ENCODE assay signal across 25 cellular contexts in genomic region chrX:128992107-128992971, GRCh38.
DNase-seq lines count a peak whose midpoint lies in the region; ATAC-seq and TF ChIP-seq lines count a peak whose summit lies in the region.
"Had no signal": no experiment of that assay in that cellular context is flagged by ENCODE, and none has a peak within 500 bp of the region (broad histone marks: within the 10 kb centered on the region; RNA-seq: fewer than 3 reads in every experiment).

No MANE protein-coding gene starts in this region.

- H3K4me1 ChIP-seq in SK-N-SH (ENCODE audit: control insufficient read depth in 1 of 2, insufficient read depth in 2 of 2, low read depth in 1 of 2, low read length in 1 of 2) (no peaks in the 10 kb centered on the region), Panc1 (ENCODE audit: control insufficient read depth, insufficient read depth, low read length) (no peaks in the 10 kb centered on the region), neuronal stem cell (ENCODE audit: control insufficient read depth in 2 of 2, insufficient read depth in 1 of 2, low read depth in 1 of 2, low read length in 2 of 2) (no peaks in the 10 kb centered on the region)
- H3K4me1 ChIP-seq: right atrium auricular region, stomach, transverse colon had no signal

- POLR2A ChIA-PET in SK-N-SH (lab: Yijun Ruan, JAX): no interaction called here
- POLR2A ChIA-PET in Panc1 (lab: Charles Lee): no interaction called here

- intact Hi-C loops in Panc1 (cut with micrococcal nuclease; ENCODE audit: unreplicated experiment): no loop called here

- no peak for TF ChIP-seq RAD21 in SK-N-SH (IDR thresholded peaks at IDR 0.05; ENCODE audit: low read length)

- H3K9me3 ChIP-seq in SK-N-SH: no peaks in the 10 kb centered on the region
- no peaks in the 10 kb centered on the region for H3K9me3 ChIP-seq in Panc1 (ENCODE audit: control insufficient read depth, insufficient read depth, low read depth, low read length)
- no peaks in the 10 kb centered on the region for H3K9me3 ChIP-seq in neuronal stem cell (replicated peaks in 1 of 2; ENCODE audit: control insufficient read depth in 2 of 2, insufficient read depth in 1 of 2, low read depth in 1 of 2, low read length in 2 of 2)
- H3K9me3 ChIP-seq: ovary, transverse colon had no signal

- no peak overlapping the region for H3K18ac ChIP-seq in neuronal stem cell (ENCODE audit: low read length)

- no peak overlapping the region for H2BK5ac ChIP-seq in neuronal stem cell (ENCODE audit: low read length)

- no peaks in the 10 kb centered on the region for H3K79me1 ChIP-seq in neuronal stem cell (ENCODE audit: low read depth, low read length)

- no peak overlapping the region for H2BK120ac ChIP-seq in neuronal stem cell (ENCODE audit: low read depth, low read length)

- H3K27me3 ChIP-seq in SK-N-SH (ENCODE audit: insufficient read depth) (no peaks in the 10 kb centered on the region), Panc1 (ENCODE audit: control insufficient read depth, insufficient read depth, low read length) (no peaks in the 10 kb centered on the region), neuronal stem cell (ENCODE audit: control insufficient read depth in 3 of 3, insufficient read depth in 3 of 3, low read depth in 1 of 3, low read length in 3 of 3) (no peaks in the 10 kb centered on the region)
- H3K27me3 ChIP-seq: ovary, right atrium auricular region, stomach, transverse colon had no signal

- H3K4me2 ChIP-seq in SK-N-SH (no peak overlapping the region), neuronal stem cell (ENCODE audit: insufficient read depth, low read length, poor library complexity, severe bottlenecking) (no peak overlapping the region)

- no peak overlapping the region for H3K27ac ChIP-seq in SK-N-SH (ENCODE audit: low read depth in 2 of 2, low read length in 1 of 2)
- no peak overlapping the region for H3K27ac ChIP-seq in Panc1 (ENCODE audit: low read length)
- H3K27ac ChIP-seq in neuronal stem cell (replicated peaks; ENCODE audit: low read length): no peak overlapping the region
- H3K27ac ChIP-seq: ovary, right atrium auricular region, stomach, transverse colon had no signal

- ATAC-seq in SK-N-SH treated with all-trans-retinoic acid at 6 μM for 48 hours: no peak
- ATAC-seq in Panc1: no peak
- ATAC-seq in omental fat pad (ENCODE audit: low FRiP score): no peak
- ATAC-seq: activated CD4-positive, CD25-positive, alpha-beta regulatory T cell treated with anti-CD3 and anti-CD28 coated beads, Interleukin-2, amount 50 U/mL, for 24 hours; activated CD8-positive, alpha-beta T cell treated with anti-CD3 and anti-CD28 coated beads, Interleukin-2, amount 10 ng/mL, durations not matched to agents 7 days and 5 days had no signal

- H4K20me1 ChIP-seq in SK-N-SH (ENCODE audit: insufficient read depth): no peaks in the 10 kb centered on the region

- in situ Hi-C loops in Panc1 (cut with HindIII; ENCODE audit: low pct_unique_long_range_greater_than_20kb, low sequenced_read_pairs): no loop called here

- H3K9me2 ChIP-seq in SK-N-SH: no peaks in the 10 kb centered on the region

- no peak overlapping the region for H2BK15ac ChIP-seq in neuronal stem cell (ENCODE audit: low read length)

- DNase-seq in SK-N-SH (peak; percentile 9), HT1080 (ENCODE audit: low read depth) (peak; percentile 0), Panc1 (ENCODE audit: low read depth, low spot score) (no peak), neuronal stem cell (ENCODE audit: low spot score) (no peak), ureter (ENCODE audit: low spot score) (no peak), omental fat pad (ENCODE audit: low spot score) (no peak), SHP77 treated with DMSO at 0.1 percent for 48 hours (lab: John Stamatoyannopoulos, UW) (no peak)
- DNase-seq: activated CD8-positive, alpha-beta T cell treated with anti-CD3 and anti-CD28 coated beads, Interleukin-2, amount 10 ng/mL, durations not matched to agents 7 days and 5 days; activated naive CD4-positive, alpha-beta T cell treated with anti-CD3 and anti-CD28 coated beads, Interleukin-2, amount 50 U/mL, for 16 hours; anterior cingulate cortex; dermis blood vessel endothelial cell; KG1; mesenchymal stem cell; NCI-H1092 treated with DMSO at 0.1 percent for 48 hours; NCI-H2029; NCI-H2227 treated with DMSO at 0.1 percent for 48 hours; NCI-H82; ovary; stimulated activated CD4-positive, alpha-beta T cell treated with anti-CD3 and anti-CD28 coated beads, Interleukin-12 subunit alpha, Interleukin-12 subunit beta, amount 100 ng/mL, for 4 hours; stomach; T1000; transverse colon had no signal

- no peak overlapping the region for H2AFZ ChIP-seq in SK-N-SH (ENCODE audit: low read depth)
- H2AFZ ChIP-seq in neuronal stem cell (ENCODE audit: low read length): no peak overlapping the region

- H3K9ac ChIP-seq in SK-N-SH (no peak overlapping the region), neuronal stem cell (ENCODE audit: low read depth, low read length, poor library complexity) (no peak overlapping the region)

- no peak overlapping the region for H2AK5ac ChIP-seq in neuronal stem cell (ENCODE audit: low read depth, low read length)

- 7% methylated on average over 1 of the region's 4 CpGs for WGBS in SK-N-SH (ENCODE audit: low lambda C conversion rate)
- no CpG with 5 or more reads among the region's 4 CpGs for WGBS in neuronal stem cell (ENCODE audit: extremely low coverage in 2 of 2, insufficient read length in 2 of 2, insufficient replicate concordance in 1 of 2), 2 donors

- H4K91ac ChIP-seq in neuronal stem cell (ENCODE audit: low read depth, low read length, poor library complexity): no peak overlapping the region

- H4K8ac ChIP-seq in neuronal stem cell (ENCODE audit: low read depth, low read length): no peak overlapping the region

- TF ChIP-seq CTCF in SK-N-SH (IDR thresholded peaks at IDR 0.05) (no peak; the same call in 1 of the 2 replicates), Panc1 (IDR thresholded peaks at IDR 0.05) (peak; percentile 17), omental fat pad (IDR thresholded peaks at IDR 0.05) (no peak)

- H3K4ac ChIP-seq in neuronal stem cell (ENCODE audit: low read length): no peak overlapping the region

- CTCF ChIA-PET in SK-N-SH (lab: Yijun Ruan, JAX) (interaction anchor here (0.8 to 1.7 kb wide), 3 partner anchors 17 to 822 kb away, joined by 3 to 4 read pairs (median 3); no protein-coding TSS in a partner anchor), Panc1 (lab: Charles Lee) (no interaction called here)

- H3K14ac ChIP-seq in neuronal stem cell (ENCODE audit: low read length): peak overlapping the region; percentile 21

- no peaks in the 10 kb centered on the region for H3K79me2 ChIP-seq in SK-N-SH (ENCODE audit: insufficient read depth)

- no TSS peak for BruUV-seq in Panc1 (replicated peaks; lab: Mats Ljungman, UMichigan)

- H3K4me3 ChIP-seq in SK-N-SH (ENCODE audit: low read depth in 2 of 2, low read length in 1 of 2): no peak overlapping the region
- H3K4me3 ChIP-seq in Panc1 (ENCODE audit: low read depth in 2 of 2, low read length in 2 of 2): no peak overlapping the region
- no peak overlapping the region for H3K4me3 ChIP-seq in neuronal stem cell (ENCODE audit: low read length in 2 of 2)
- H3K4me3 ChIP-seq: ovary, right atrium auricular region, stomach, transverse colon had no signal

- H3F3A ChIP-seq in SK-N-SH (replicated peaks; ENCODE audit: insufficient read depth): no peaks in the 10 kb centered on the region

- no peak for TF ChIP-seq EP300 in SK-N-SH (IDR thresholded peaks at IDR 0.05; ENCODE audit: borderline replicate concordance in 1 of 2, low read depth in 1 of 2, low read length in 1 of 2)

- no peak overlapping the region for H2BK12ac ChIP-seq in neuronal stem cell (ENCODE audit: low read length)

- H3K23ac ChIP-seq in neuronal stem cell (ENCODE audit: low read depth, low read length, poor library complexity): no peak overlapping the region

- H3K36me3 ChIP-seq in SK-N-SH (replicated peaks in 1 of 2; ENCODE audit: control insufficient read depth in 1 of 2, insufficient read depth in 2 of 2, low read length in 1 of 2) (no peaks in the 10 kb centered on the region), Panc1 (ENCODE audit: control insufficient read depth, insufficient read depth, low read length) (no peaks in the 10 kb centered on the region), neuronal stem cell (replicated peaks in 1 of 2; ENCODE audit: control insufficient read depth in 2 of 2, insufficient read depth in 2 of 2, low read length in 2 of 2) (no peaks in the 10 kb centered on the region)
- H3K36me3 ChIP-seq: ovary, right atrium auricular region, stomach, transverse colon had no signal

TF ChIP-seq in SK-N-SH, 30 proteins besides CTCF, POLR2A, EP300 and RAD21 (continues in another document):
- no peak for TF ChIP-seq TCF12 (IDR thresholded peaks at IDR 0.05)
- TF ChIP-seq RCOR1 (IDR thresholded peaks at IDR 0.05; ENCODE audit: low read length): no peak
- TF ChIP-seq GABPA (IDR thresholded peaks at IDR 0.05; ENCODE audit: low read depth): no peak
- TF ChIP-seq NRF1 (IDR thresholded peaks at IDR 0.05; ENCODE audit: low read depth, low read length): no peak
- no peak for TF ChIP-seq RXRA (IDR thresholded peaks at IDR 0.05; ENCODE audit: borderline replicate concordance, low read depth)

TF ChIP-seq in SK-N-SH treated with all-trans-retinoic acid at 6 μM for 48 hours, 23 proteins besides CTCF, POLR2A, EP300 and RAD21 (continues in another document):
- TF ChIP-seq ZFP30 (CRISPR knock-in tag; IDR thresholded peaks at IDR 0.05) (no peak), TOX (CRISPR knock-in tag; IDR thresholded peaks at IDR 0.05; ENCODE audit: borderline replicate concordance) (no peak), CREB5 (CRISPR knock-in tag; IDR thresholded peaks at IDR 0.05; ENCODE audit: low read depth) (no peak), GLIS3 (CRISPR knock-in tag; IDR thresholded peaks at IDR 0.05) (no peak), ESRRG (CRISPR knock-in tag; IDR thresholded peaks at IDR 0.05) (no peak), ZC3H10 (CRISPR knock-in tag; IDR thresholded peaks at IDR 0.05) (no peak), ZNF565 (CRISPR knock-in tag; conservative IDR thresholded peaks at IDR 0.05; ENCODE audit: low read depth) (no peak), ZNF70 (CRISPR knock-in tag; IDR thresholded peaks at IDR 0.05) (no peak), ZNF8 (CRISPR knock-in tag; IDR thresholded peaks at IDR 0.05) (no peak), TCF4 (CRISPR knock-in tag; IDR thresholded peaks at IDR 0.05; ENCODE audit: borderline replicate concordance) (no peak), OSR1 (CRISPR knock-in tag; IDR thresholded peaks at IDR 0.05) (no peak), PPARA (CRISPR knock-in tag; IDR thresholded peaks at IDR 0.05; ENCODE audit: borderline replicate concordance) (no peak)

Comparison
In these comparisons a context has a peak if more than half of its experiments do, and no peak if none do; other contexts are left out.
1. DNase-seq: peak in SK-N-SH (single experiment) and HT1080 (single experiment); none in Panc1 (single experiment), neuronal stem cell (single experiment), ureter (single experiment), omental fat pad (single experiment) and SHP77 treated with DMSO at 0.1 percent for 48 hours (single experiment).